ENCODE assay signal across 28 cellular contexts in the genomic region with DNA sequence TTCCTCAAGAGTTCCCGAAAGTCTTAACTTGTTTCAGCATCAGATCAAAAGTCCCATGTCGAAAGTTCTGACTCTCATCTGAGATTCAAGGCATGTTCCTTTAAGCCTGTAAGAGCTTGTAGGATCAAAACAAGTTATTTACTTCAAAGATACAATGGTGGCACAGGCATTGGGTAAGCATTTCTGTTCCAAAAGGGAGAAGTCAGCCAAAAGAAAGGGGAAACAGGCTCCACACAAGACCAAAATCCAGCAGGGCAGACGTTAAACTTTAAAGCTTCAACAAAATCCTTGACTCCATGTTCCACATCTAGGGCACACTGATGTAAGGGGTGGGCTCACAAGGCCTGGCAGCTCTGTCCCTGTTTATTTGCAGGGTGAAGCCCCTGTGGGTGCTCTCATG.
"Had no signal": no experiment of that assay in that cellular context is flagged by ENCODE, and none has a peak within 500 bp of the region (broad histone marks: within the 10 kb centered on the region; RNA-seq: fewer than 3 reads in every experiment).

No MANE protein-coding gene starts in this region.

- H3K9me3 ChIP-seq: testis had no signal

- H3K4me1 ChIP-seq: gastroesophageal sphincter, heart left ventricle, sigmoid colon, testis, tibial artery had no signal

- H3K4me2 ChIP-seq: hepatocyte had no signal

- H3K4me1 Mint-ChIP-seq: natural killer cell had no signal

- DNase-seq: effector CD8-positive, alpha-beta T cell; foreskin fibroblast; heart left ventricle; kidney; natural killer cell; occipital lobe; ovary; posterior cingulate gyrus; psoas muscle; right cardiac atrium; sigmoid colon; stimulated activated CD4-positive, alpha-beta T cell treated with anti-CD3 and anti-CD28 coated beads, Interleukin-2, amount 100 ng/mL, for 24 hours; stimulated activated CD4-positive, alpha-beta T cell treated with anti-CD3 and anti-CD28 coated beads, Interleukin-4, amount 100 ng/mL, for 4 hours; stimulated activated naive CD8-positive, alpha-beta T cell treated with anti-CD3 and anti-CD28 coated beads, Interleukin-15, Interleukin-2, amounts not matched to agents 100 U/mL and 50 U/mL, for 24 hours; substantia nigra; testis; tibial artery had no signal

- ATAC-seq: esophagus mucosa; gastroesophageal sphincter; left lobe of liver; psoas muscle; right cardiac atrium; stimulated activated memory B cell treated with anti-CD40 and anti-IgM and Interleukin-4, amounts not matched to agents 10 μg/mL and 1 μg/mL and 100 μg/mL, for 72 hours; stimulated activated naive CD8-positive, alpha-beta T cell treated with anti-CD3 and anti-CD28 coated beads, Interleukin-15, Interleukin-2, amounts not matched to agents 100 U/mL and 50 U/mL, for 24 hours had no signal

- H3K27ac Mint-ChIP-seq: dendritic cell treated with granulocyte-macrophage colony-stimulating factor and Interleukin-4, amounts not matched to agents 40 ng/mL and 50 ng/mL, for 4 days; endodermal cell; memory B cell; natural killer cell; stimulated activated memory B cell treated with anti-CD40 and anti-IgM and Interleukin-4, amounts not matched to agents 10 μg/mL and 1 μg/mL and 100 μg/mL, for 72 hours; type B pancreatic cell had no signal

- H2AFZ ChIP-seq: hepatocyte had no signal

- H3K27me3 ChIP-seq: gastroesophageal sphincter, heart left ventricle, hepatocyte, ovary, sigmoid colon, testis, tibial artery had no signal

- H3K4me3 ChIP-seq: gastroesophageal sphincter, heart left ventricle, hepatocyte, lung, ovary, psoas muscle, sigmoid colon, testis, tibial artery had no signal

- H3K36me3 ChIP-seq: gastroesophageal sphincter, heart left ventricle, ovary, sigmoid colon, tibial artery had no signal

- H3K4me3 Mint-ChIP-seq: dendritic cell treated with granulocyte-macrophage colony-stimulating factor and Interleukin-4, amounts not matched to agents 40 ng/mL and 50 ng/mL, for 4 days; endodermal cell; memory B cell; natural killer cell; stimulated activated memory B cell treated with anti-CD40 and anti-IgM and Interleukin-4, amounts not matched to agents 10 μg/mL and 1 μg/mL and 100 μg/mL, for 72 hours; type B pancreatic cell had no signal

- H3K79me2 ChIP-seq: hepatocyte had no signal

- FAIRE-seq: kidney had no signal

- H3K27ac ChIP-seq: epithelial cell of prostate, gastroesophageal sphincter, heart left ventricle, hepatocyte, ovary, psoas muscle, sigmoid colon, testis, tibial artery had no signal

- H3K36me3 Mint-ChIP-seq: type B pancreatic cell had no signal

- H3K27me3 Mint-ChIP-seq: dendritic cell treated with granulocyte-macrophage colony-stimulating factor and Interleukin-4, amounts not matched to agents 40 ng/mL and 50 ng/mL, for 4 days; stimulated activated memory B cell treated with anti-CD40 and anti-IgM and Interleukin-4, amounts not matched to agents 10 μg/mL and 1 μg/mL and 100 μg/mL, for 72 hours; type B pancreatic cell had no signal
